8 cellular contexts compared by ENCODE assay signal in the genomic region with DNA sequence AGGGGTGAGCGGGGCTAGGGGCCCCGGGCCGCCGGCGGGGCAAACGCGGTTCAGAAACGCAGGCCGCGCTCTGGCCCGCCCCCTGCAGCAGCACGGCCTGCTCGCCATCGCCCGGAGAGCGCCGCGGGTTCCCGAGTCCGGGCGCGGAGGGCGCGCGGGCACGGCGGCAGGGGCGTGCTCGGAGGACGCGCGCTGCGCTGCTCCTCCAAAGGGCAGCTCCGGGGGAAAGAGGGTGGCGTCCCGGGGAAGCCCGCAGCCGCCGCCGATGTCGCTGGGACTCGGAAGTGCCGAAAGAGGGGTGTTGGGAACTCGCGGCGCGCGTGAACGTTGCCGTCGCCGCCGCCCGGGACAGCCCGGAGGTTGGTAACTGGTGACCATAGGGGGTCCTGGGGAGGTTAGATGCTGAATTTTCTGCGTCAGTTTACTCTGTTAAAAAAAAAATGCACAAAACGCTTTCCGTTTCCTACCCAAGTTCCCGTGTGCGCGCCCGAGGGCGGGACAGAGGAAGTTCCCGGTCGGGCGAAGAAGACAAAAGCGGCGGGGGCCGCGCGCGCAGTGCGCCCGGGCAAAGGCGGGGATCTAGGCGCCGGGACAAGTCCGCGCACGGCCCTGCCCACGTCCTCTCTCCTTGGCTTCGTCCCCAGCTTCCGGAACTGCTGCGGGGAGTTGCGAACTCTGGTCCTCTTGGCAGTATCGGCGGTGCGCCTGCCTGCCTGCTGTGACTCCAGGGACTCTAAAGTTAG. TPM values are rescaled to one million over a fixed set of nuclear protein-coding genes. Genes with fewer than 3 reads are reported as not detected.
DNase-seq lines count a peak whose midpoint lies in the region; ATAC-seq, FAIRE-seq and TF ChIP-seq lines count a peak whose summit lies in the region.

Gene HHAT, plus strand, starts transcription at position 157 of the 743 bp plus-strand sequence. CDS start 20,074 bp downstream, outside the sequence.

- peak within 1 kb of the TSS; percentile 85 to 94 for H3K27ac ChIP-seq in uterus

- peak; percentile 93 to 97 for ATAC-seq in left cardiac atrium

- intact Hi-C loops in left cardiac atrium (cut with DNase I) (no loop called here), posterior cingulate gyrus (cut with DNase I) (no loop called here), uterus (cut with DNase I; ENCODE audit: low total_unique reads) (no loop called here)

- H3K4me1 ChIP-seq in uterus: no peaks in the 10 kb centered on the region

- no peaks in the 10 kb centered on the region for H3K36me3 ChIP-seq in uterus

- TF ChIP-seq CTCF in LNCaP clone FGC (IDR thresholded peaks at IDR 0.05; ENCODE audit: control insufficient read depth, extremely low read depth, insufficient read depth) (no peak), uterus (IDR thresholded peaks at IDR 0.05) (peak in 3 of 4 experiments; percentile 10 to 30 (median 29))

- peak; percentile 46 for TF ChIP-seq POLR2A in H54 (IDR thresholded peaks at IDR 0.05; ENCODE audit: low read depth, low read length)
- peak in 1 of 2 donors; percentile 54 for TF ChIP-seq POLR2A in uterus (IDR thresholded peaks at IDR 0.05)

- DNase-seq in GM03348 (ENCODE audit: low spot score) (peak; percentile 94), H54 (ENCODE audit: insufficient read length, low spot score) (peak; percentile 85), LNCaP clone FGC (ENCODE audit: low read depth) (peak; percentile 27), SKM-1 (lab: John Stamatoyannopoulos, UW; ENCODE audit: unreplicated experiment) (peak; percentile 81), amniotic epithelial cell (ENCODE audit: low read depth) (peak; percentile 52), left cardiac atrium (peak; percentile 93), posterior cingulate gyrus (peak; percentile 59 to 94 (median 71)), uterus (peak; percentile 67 to 70)

- no peaks in the 10 kb centered on the region for H3K9me3 ChIP-seq in uterus

- FAIRE-seq in H54 (lab: Jason Lieb, UNC): no peak

- no peaks in the 10 kb centered on the region for H3K27me3 ChIP-seq in uterus

- H3K4me3 ChIP-seq in LNCaP clone FGC (ENCODE audit: low read depth, low read length): peak within 1 kb of the TSS; percentile 75
- H3K4me3 ChIP-seq in uterus: peak within 1 kb of the TSS; percentile 60 to 78

RNA-seq across cellular contexts. Expression of gene HHAT, which starts in this region (rescaled TPM):
- total RNA-seq in left cardiac atrium (1 to 10 TPM; 1.6 to 2.5 TPM), uterus (10 to 100 TPM in 1 of 4 donors, 1 to 10 TPM in 2, under 1 TPM in 1; 0.88 to 10.9 (median 3.4) TPM)

Comparison
In these comparisons a context has a peak if more than half of its experiments do, and no peak if none do; other contexts are left out.
1. Peak in every context shown above with its lines: DNase-seq, ATAC-seq, H3K4me3 ChIP-seq and H3K27ac ChIP-seq.
2. DNase-seq: peak in every context shown above with its lines; median percentile 94 in GM03348; 93 in left cardiac atrium; 85 in H54; 81 in SKM-1; 71 in posterior cingulate gyrus; 68 in uterus; 52 in amniotic epithelial cell; 27 in LNCaP clone FGC.